ENCODE assay signal across 23 cellular contexts in the genomic region with DNA sequence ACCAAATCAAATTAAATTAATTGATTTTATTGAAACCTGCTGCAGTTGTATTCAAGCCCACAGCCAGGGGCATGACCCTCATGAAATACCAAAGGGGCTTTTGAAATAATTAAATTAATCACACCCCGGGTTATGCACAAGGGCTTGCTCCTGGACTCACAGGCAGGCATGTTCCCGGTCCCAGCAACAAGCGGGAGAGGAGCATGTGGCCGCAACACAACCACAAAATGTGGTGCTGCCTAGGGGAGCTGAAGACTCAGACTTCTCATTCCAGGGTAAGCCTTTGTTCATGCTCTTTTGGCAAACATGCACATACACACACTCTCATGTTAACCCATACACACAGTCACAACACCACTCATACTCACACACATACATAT.
"Had no signal": no experiment of that assay in that cellular context is flagged by ENCODE, and none has a peak within 500 bp of the region (broad histone marks: within the 10 kb centered on the region; RNA-seq: fewer than 3 reads in every experiment).

No MANE protein-coding gene starts in this region.

- H3K9me3 Mint-ChIP-seq: natural killer cell had no signal

- H2AFZ ChIP-seq: hepatocyte had no signal

- H3K9me3 ChIP-seq: body of pancreas, colonic mucosa, gastrocnemius medialis, neutrophil, ovary, prostate gland, tibial nerve had no signal

- H3K36me3 Mint-ChIP-seq: activated naive CD8-positive, alpha-beta T cell; natural killer cell had no signal

- H3K79me2 ChIP-seq: hepatocyte had no signal

- FAIRE-seq: keratinocyte had no signal

- H3K27ac Mint-ChIP-seq: activated naive CD8-positive, alpha-beta T cell; natural killer cell had no signal

- H3K4me3 Mint-ChIP-seq: activated naive CD8-positive, alpha-beta T cell had no signal

- H3K27ac ChIP-seq: gastrocnemius medialis, neutrophil, prostate gland had no signal

- H3K4me2 ChIP-seq: hepatocyte had no signal

- DNase-seq: activated CD4-positive, alpha-beta T cell treated with anti-CD3 and anti-CD28 coated beads for 4 hours; activated CD4-positive, alpha-beta T cell treated with anti-CD3 and anti-CD28 coated beads, Interleukin-2, amount 50 U/mL, for 48 hours; activated CD8-positive, alpha-beta memory T cell treated with anti-CD3 and anti-CD28 coated beads for 24 hours; activated effector memory CD4-positive, alpha-beta T cell treated with Interleukin-2 at 50 U/mL for 16 hours; activated naive CD4-positive, alpha-beta T cell treated with Interleukin-2 at 50 U/mL for 16 hours; body of pancreas; cerebellar nuclear complex; colonic mucosa; effector memory CD4-positive, alpha-beta T cell; gastrocnemius medialis; left cardiac atrium; midbrain; natural killer cell; stimulated activated CD4-positive, alpha-beta T cell treated with anti-CD3 and anti-CD28 coated beads, Interleukin-2, amount 100 ng/mL, for 48 hours; stimulated activated naive CD4-positive, alpha-beta T cell treated with Interleukin-2 at 50 U/mL for 16 hours had no signal

- H3K27me3 ChIP-seq: body of pancreas, cardiac muscle cell, colonic mucosa, gastrocnemius medialis, hepatocyte, ovary, tibial nerve had no signal

- H3K36me3 ChIP-seq: cardiac muscle cell, colonic mucosa, gastrocnemius medialis, neutrophil, ovary, prostate gland, tibial nerve had no signal

- ATAC-seq: body of pancreas, gastrocnemius medialis, left cardiac atrium, natural killer cell had no signal

- H3K4me3 ChIP-seq: body of pancreas, cardiac muscle cell, colonic mucosa, gastrocnemius medialis, hepatocyte, ovary, prostate gland, tibial nerve had no signal
